Comparison of ENCODE assay signal across 12 cellular contexts in the genomic region with DNA sequence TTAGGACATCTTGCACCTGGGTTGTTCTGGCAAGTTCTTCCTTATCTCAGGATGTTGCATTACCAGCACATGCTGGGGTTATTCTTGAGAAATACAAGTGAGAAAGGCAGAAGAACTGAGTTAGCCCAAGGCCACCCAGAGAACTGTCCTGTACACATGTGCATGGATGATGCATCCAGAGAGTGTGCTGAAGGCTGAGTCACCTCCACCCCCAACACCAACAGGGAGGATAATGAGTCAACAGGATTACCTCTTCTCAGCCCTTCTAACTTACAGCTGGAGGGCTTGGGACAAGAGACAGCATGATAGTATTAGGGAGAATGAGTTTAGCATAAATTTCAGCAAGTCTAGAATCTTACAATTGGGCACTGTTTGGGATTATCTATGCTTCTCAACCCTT. TPM values are rescaled to one million over a fixed set of nuclear protein-coding genes. Genes with fewer than 3 reads are reported as not detected.
DNase-seq lines count a peak whose midpoint lies in the region; ATAC-seq and TF ChIP-seq lines count a peak whose summit lies in the region.
"Had no signal": no experiment of that assay in that cellular context is flagged by ENCODE, and none has a peak within 500 bp of the region (broad histone marks: within the 10 kb centered on the region; RNA-seq: fewer than 3 reads in every experiment).

No MANE protein-coding gene starts in this region.

- no peak overlapping the region for H3K27ac ChIP-seq in PC-9
- H3K27ac ChIP-seq in fibroblast of lung (ENCODE audit: insufficient read depth, low read length), result no peak overlapping the region
- no peak overlapping the region for H3K27ac ChIP-seq in ovary
- H3K27ac ChIP-seq: testis had no signal

- H3K36me3 Mint-ChIP-seq in activated naive CD4-positive, alpha-beta T cell treated with anti-CD3 and anti-CD28 coated beads, Interleukin-2, amount 10 ng/mL, durations not matched to agents 7 days and 5 days, result no peaks in the 10 kb centered on the region

- DNase-seq in activated naive CD4-positive, alpha-beta T cell treated with Interleukin-2 at 50 U/mL for 16 hours, result peak; percentile 10
- DNase-seq in activated naive CD4-positive, alpha-beta T cell treated with anti-CD3 and anti-CD28 coated beads, Interleukin-2, amount 10 ng/mL, durations not matched to agents 7 days and 5 days, result no peak
- peak; percentile 7 to 58 for DNase-seq in PC-9
- DNase-seq in fibroblast of lung (ENCODE audit: low read depth in 2 of 2), result peak; percentile 8 to 37
- DNase-seq in stromal cell of bone marrow (ENCODE audit: low read depth), result peak; percentile 6
- no peak for DNase-seq in ovary
- DNase-seq: DMS79 treated with DMSO at 0.1 percent for 48 hours, NCI-H1436 treated with DMSO at 0.1 percent for 48 hours, testis had no signal

- H3K27me3 Mint-ChIP-seq in activated naive CD4-positive, alpha-beta T cell treated with anti-CD3 and anti-CD28 coated beads, Interleukin-2, amount 10 ng/mL, durations not matched to agents 7 days and 5 days, result peaks cover 27% of the 10 kb centered on the region

- H3K4me1 ChIP-seq in PC-9 (replicated peaks; ENCODE audit: insufficient read depth) (peaks cover 3% of the 10 kb centered on the region; the same call in 1 of the 2 replicates), fibroblast of lung (ENCODE audit: control insufficient read depth, extremely low read depth, insufficient read depth, low read length) (no peaks in the 10 kb centered on the region), ovary (ENCODE audit: insufficient read depth) (no peaks in the 10 kb centered on the region)
- H3K4me1 ChIP-seq: testis had no signal

- H3K4me2 ChIP-seq in PC-9 (no peak overlapping the region), fibroblast of lung (ENCODE audit: extremely low read depth, insufficient read depth, low read length) (no peak overlapping the region)

- TF ChIP-seq POLR2A in ovary (IDR thresholded peaks at IDR 0.05), result no peak

- H4K20me1 ChIP-seq in PC-9 (ENCODE audit: insufficient read depth) (no peaks in the 10 kb centered on the region), fibroblast of lung (ENCODE audit: control insufficient read depth, extremely low read depth, insufficient read depth, low read length) (no peaks in the 10 kb centered on the region)

- H3K9me3 ChIP-seq in PC-9 (ENCODE audit: insufficient read depth, low read depth) (no peaks in the 10 kb centered on the region), fibroblast of lung (ENCODE audit: control insufficient read depth, insufficient read depth, low read depth, low read length) (no peaks in the 10 kb centered on the region), ovary (no peaks in the 10 kb centered on the region)
- H3K9me3 ChIP-seq: testis had no signal

- no peak overlapping the region for H3K4me3 Mint-ChIP-seq in activated naive CD4-positive, alpha-beta T cell treated with anti-CD3 and anti-CD28 coated beads, Interleukin-2, amount 10 ng/mL, durations not matched to agents 7 days and 5 days

- H3K36me3 ChIP-seq in PC-9 (ENCODE audit: low read depth) (no peaks in the 10 kb centered on the region), fibroblast of lung (ENCODE audit: control insufficient read depth, insufficient read depth, low read length) (no peaks in the 10 kb centered on the region), ovary (no peaks in the 10 kb centered on the region)

- ATAC-seq in HG02981 (IDR thresholded peaks at IDR 0.05; ENCODE audit: unreplicated experiment), result no peak
- ATAC-seq in HG03196 (IDR thresholded peaks at IDR 0.05; ENCODE audit: unreplicated experiment), result no peak

- no peaks in the 10 kb centered on the region for H3K79me2 ChIP-seq in PC-9 (ENCODE audit: low read depth)
- H3K79me2 ChIP-seq in fibroblast of lung (ENCODE audit: control insufficient read depth, insufficient read depth, low read length), result no peaks in the 10 kb centered on the region

- intact Hi-C loops in PC-9 (cut with micrococcal nuclease; ENCODE audit: unreplicated experiment) (no loop called here), ovary (cut with DNase I) (no loop called here)

- H3K27ac Mint-ChIP-seq in activated naive CD4-positive, alpha-beta T cell treated with anti-CD3 and anti-CD28 coated beads, Interleukin-2, amount 10 ng/mL, durations not matched to agents 7 days and 5 days, result no peak overlapping the region

- CTCF ChIA-PET in activated naive CD4-positive, alpha-beta T cell treated with anti-CD3 and anti-CD28 coated beads, Interleukin-2, amount 10 ng/mL, durations not matched to agents 7 days and 5 days (lab: Charles Lee), result no interaction called here
- CTCF ChIA-PET in PC-9 (lab: Charles Lee), result no interaction called here

- no peaks in the 10 kb centered on the region for H3F3A ChIP-seq in PC-9 (ENCODE audit: insufficient read depth, low read depth)

- no peak overlapping the region for H3K9ac ChIP-seq in fibroblast of lung (ENCODE audit: insufficient read depth, low read length)

- no peaks in the 10 kb centered on the region for H3K9me2 ChIP-seq in PC-9 (ENCODE audit: insufficient read depth)

- BruUV-seq in PC-9 (replicated peaks; lab: Mats Ljungman, UMichigan), result no TSS peak

- TF ChIP-seq EP300 in ovary (IDR thresholded peaks at IDR 0.05), result no peak

- H3K27me3 ChIP-seq in PC-9 (ENCODE audit: insufficient read depth, low read depth) (no peaks in the 10 kb centered on the region), fibroblast of lung (ENCODE audit: control insufficient read depth, insufficient read depth, low read length) (no peaks in the 10 kb centered on the region), ovary (no peaks in the 10 kb centered on the region)
- H3K27me3 ChIP-seq: testis had no signal

- TF ChIP-seq CTCF in PC-9 (conservative IDR thresholded peaks at IDR 0.05), result no peak
- TF ChIP-seq CTCF in fibroblast of lung (conservative IDR thresholded peaks at IDR 0.05 in 1 of 2, IDR thresholded peaks at IDR 0.05 in 1 of 2; ENCODE audit: low read depth in 1 of 2, low read length in 2 of 2), result no peak
- no peak for TF ChIP-seq CTCF in ovary (IDR thresholded peaks at IDR 0.05)

- no peak overlapping the region for H3K4me3 ChIP-seq in PC-9
- no peak overlapping the region for H3K4me3 ChIP-seq in fibroblast of lung (replicated peaks in 1 of 4; ENCODE audit: control extremely low read depth in 1 of 4, insufficient read depth in 1 of 4, low read depth in 3 of 4, low read length in 4 of 4)
- H3K4me3 ChIP-seq in ovary, result no peak overlapping the region
- H3K4me3 ChIP-seq: testis had no signal

- H3K4me1 Mint-ChIP-seq in activated naive CD4-positive, alpha-beta T cell treated with anti-CD3 and anti-CD28 coated beads, Interleukin-2, amount 10 ng/mL, durations not matched to agents 7 days and 5 days, result no peaks in the 10 kb centered on the region

- H2AFZ ChIP-seq in PC-9, result no peak overlapping the region
- H2AFZ ChIP-seq in fibroblast of lung (ENCODE audit: low read length), result no peak overlapping the region

- H3K9me3 Mint-ChIP-seq in activated naive CD4-positive, alpha-beta T cell treated with anti-CD3 and anti-CD28 coated beads, Interleukin-2, amount 10 ng/mL, durations not matched to agents 7 days and 5 days, result no peaks in the 10 kb centered on the region

- POLR2A ChIA-PET in PC-9 (lab: Charles Lee; ENCODE audit: unreplicated experiment), result no interaction called here

RNA-seq across cellular contexts. Expression of a gene that starts 8.5 kb away (rescaled TPM):
- not detected in 2 replicates for total RNA-seq in PC-9 (2021)
- total RNA-seq in fibroblast of lung, result not detected in 2 replicates
- not detected in 2 replicates for polyA plus RNA-seq in fibroblast of lung
- not detected in 2 replicates for polyA plus RNA-seq in fibroblast of lung (2012)
- polyA minus RNA-seq in fibroblast of lung (ENCODE audit: low replicate concordance), result not detected in 2 replicates
- total RNA-seq in ovary, result 1 to 10 TPM in 1 of 7 donors, under 1 TPM in 1, not detected in 5; 0.23 to 1.8 TPM
- polyA plus RNA-seq in ovary, result under 1 TPM; 0.08 to 0.33 TPM
- total RNA-seq: glomerular endothelial cell had no signal

Comparison
In these comparisons a context has a peak if more than half of its experiments do, and no peak if none do; other contexts are left out.
1. DNase-seq: peak in activated naive CD4-positive, alpha-beta T cell treated with Interleukin-2 at 50 U/mL for 16 hours (single experiment), PC-9 (2 of 2), fibroblast of lung (2 of 2) and stromal cell of bone marrow (single experiment); none in activated naive CD4-positive, alpha-beta T cell treated with anti-CD3 and anti-CD28 coated beads, Interleukin-2, amount 10 ng/mL, durations not matched to agents 7 days and 5 days (single experiment) and ovary (0 of 5).